17 cellular contexts compared by ENCODE assay signal in the genomic region with DNA sequence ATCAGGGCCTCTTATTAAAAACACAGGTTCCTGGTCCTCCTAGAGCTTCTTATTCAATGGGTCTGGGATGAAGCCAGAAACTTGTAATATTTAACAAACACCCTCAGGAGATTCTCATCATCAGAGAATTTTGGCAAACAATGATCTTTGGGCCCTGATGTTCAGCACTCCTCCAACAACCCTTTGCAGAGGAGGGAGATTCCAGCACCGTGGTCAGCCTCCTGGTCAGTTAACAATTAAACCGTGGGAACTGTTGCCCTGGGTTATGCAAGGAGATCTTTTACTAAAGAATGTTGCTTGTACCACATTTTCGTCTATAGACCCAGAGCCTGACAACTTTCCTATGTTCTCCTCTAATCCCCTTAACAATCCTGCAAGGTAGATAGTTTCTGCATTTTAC.
DNase-seq lines count a peak whose midpoint lies in the region; ATAC-seq and TF ChIP-seq lines count a peak whose summit lies in the region.
"Had no signal": no experiment of that assay in that cellular context is flagged by ENCODE, and none has a peak within 500 bp of the region (broad histone marks: within the 10 kb centered on the region; RNA-seq: fewer than 3 reads in every experiment).

No MANE protein-coding gene starts in this region.

- H3K27me3 Mint-ChIP-seq in activated CD8-positive, alpha-beta T cell treated with anti-CD3 and anti-CD28 coated beads for 36 hours, result no peaks in the 10 kb centered on the region
- peaks cover 5% of the 10 kb centered on the region for H3K27me3 Mint-ChIP-seq in activated T-helper 17 cell treated with anti-CD3 and anti-CD28 coated beads, Interleukin-2, amount 50 U/mL, for 72 hours
- H3K27me3 Mint-ChIP-seq: activated B cell treated with CpG ODN at 0.5 μM for 24 hours; CD4-positive, CD25-positive, alpha-beta regulatory T cell; IgD-negative memory B cell; progenitor cell of endocrine pancreas had no signal

- H3K27me3 ChIP-seq in gastroesophageal sphincter, result no peaks in the 10 kb centered on the region
- H3K27me3 ChIP-seq in ascending aorta, result no peaks in the 10 kb centered on the region

- WGBS in gastroesophageal sphincter (ENCODE audit: low coverage in 1 of 2), 2 donors, result 29% methylated on average over 3 of the region's 3 CpGs; no CpG with 5 or more reads in 1 of the 2 donors

- H3K4me1 ChIP-seq in gastroesophageal sphincter (peaks cover 0 to 14% (median 0%) of the 10 kb centered on the region in 3 donors), ascending aorta (no peaks in the 10 kb centered on the region)

- H3K9me3 Mint-ChIP-seq in activated CD8-positive, alpha-beta T cell treated with anti-CD3 and anti-CD28 coated beads for 36 hours, result no peaks in the 10 kb centered on the region
- H3K9me3 Mint-ChIP-seq in activated T-helper 17 cell treated with anti-CD3 and anti-CD28 coated beads, Interleukin-2, amount 50 U/mL, for 72 hours, result no peaks in the 10 kb centered on the region
- H3K9me3 Mint-ChIP-seq: activated B cell treated with CpG ODN at 0.5 μM for 24 hours had no signal

- TF ChIP-seq CTCF in gastroesophageal sphincter (IDR thresholded peaks at IDR 0.05) (no peak), omental fat pad (IDR thresholded peaks at IDR 0.05) (no peak), ascending aorta (IDR thresholded peaks at IDR 0.05) (no peak)
- TF ChIP-seq CTCF in activated CD8-positive, alpha-beta T cell treated with anti-CD3 and anti-CD28 coated beads for 36 hours (IDR thresholded peaks at IDR 0.05), result no peak

- no peaks in the 10 kb centered on the region for H3K36me3 Mint-ChIP-seq in activated CD8-positive, alpha-beta T cell treated with anti-CD3 and anti-CD28 coated beads for 36 hours (ENCODE audit: low read depth)
- H3K36me3 Mint-ChIP-seq in activated T-helper 17 cell treated with anti-CD3 and anti-CD28 coated beads, Interleukin-2, amount 50 U/mL, for 72 hours (ENCODE audit: low read depth), result no peaks in the 10 kb centered on the region
- H3K36me3 Mint-ChIP-seq: CD4-positive, CD25-positive, alpha-beta regulatory T cell; IgD-negative memory B cell had no signal

- POLR2A ChIA-PET in activated CD8-positive, alpha-beta T cell treated with anti-CD3 and anti-CD28 coated beads for 36 hours (lab: Charles Lee), result no interaction called here

- ATAC-seq in gastroesophageal sphincter (peak; percentile 48), omental fat pad (ENCODE audit: low FRiP score) (peak; percentile 73)
- ATAC-seq in activated CD8-positive, alpha-beta T cell treated with anti-CD3 and anti-CD28 coated beads for 36 hours, result no peak
- ATAC-seq in activated T-helper 17 cell treated with anti-CD3 and anti-CD28 coated beads, Interleukin-2, amount 50 U/mL, for 72 hours (replicated peaks), result no peak

- no peak overlapping the region for H3K27ac Mint-ChIP-seq in activated CD8-positive, alpha-beta T cell treated with anti-CD3 and anti-CD28 coated beads for 36 hours
- H3K27ac Mint-ChIP-seq in activated T-helper 17 cell treated with anti-CD3 and anti-CD28 coated beads, Interleukin-2, amount 50 U/mL, for 72 hours, result no peak overlapping the region
- H3K27ac Mint-ChIP-seq: activated B cell treated with CpG ODN at 0.5 μM for 24 hours; CD4-positive, CD25-positive, alpha-beta regulatory T cell; IgD-negative memory B cell; progenitor cell of endocrine pancreas; stimulated activated naive CD8-positive, alpha-beta T cell treated with anti-CD3 and anti-CD28 coated beads, Interleukin-15, Interleukin-2, amounts not matched to agents 100 ng/mL and 50 ng/mL, for 24 hours had no signal

- H3K4me1 Mint-ChIP-seq in activated CD8-positive, alpha-beta T cell treated with anti-CD3 and anti-CD28 coated beads for 36 hours (ENCODE audit: low read depth), result no peaks in the 10 kb centered on the region
- no peaks in the 10 kb centered on the region for H3K4me1 Mint-ChIP-seq in activated T-helper 17 cell treated with anti-CD3 and anti-CD28 coated beads, Interleukin-2, amount 50 U/mL, for 72 hours
- H3K4me1 Mint-ChIP-seq: activated B cell treated with CpG ODN at 0.5 μM for 24 hours; CD4-positive, CD25-positive, alpha-beta regulatory T cell; IgD-negative memory B cell had no signal

- H3K9me3 ChIP-seq in gastroesophageal sphincter (no peaks in the 10 kb centered on the region), ascending aorta (no peaks in the 10 kb centered on the region)

- H3K36me3 ChIP-seq in gastroesophageal sphincter, result no peaks in the 10 kb centered on the region
- no peaks in the 10 kb centered on the region for H3K36me3 ChIP-seq in ascending aorta

- intact Hi-C loops in activated CD8-positive, alpha-beta T cell treated with anti-CD3 and anti-CD28 coated beads for 36 hours (cut with micrococcal nuclease), result no loop called here
- intact Hi-C loops in ascending aorta (cut with DNase I), result no loop called here

- TF ChIP-seq POLR2A in gastroesophageal sphincter (IDR thresholded peaks at IDR 0.05), result no peak

- peak; percentile 74 for DNase-seq in AG20443 (ENCODE audit: low spot score)
- no peak for DNase-seq in omental fat pad (ENCODE audit: low spot score)
- no peak for DNase-seq in NCI-H187 treated with DMSO at 0.1 percent for 48 hours (lab: John Stamatoyannopoulos, UW)
- no peak for DNase-seq in activated CD8-positive, alpha-beta T cell treated with anti-CD3 and anti-CD28 coated beads for 36 hours
- DNase-seq in ascending aorta (ENCODE audit: low spot score in 2 of 2), result no peak
- DNase-seq: activated B cell treated with CpG ODN at 0.5 μM for 24 hours; activated T-cell treated with anti-CD3 and anti-CD28 coated beads for 4 hours; CD4-positive, CD25-positive, alpha-beta regulatory T cell; midbrain; NCI-H146; NK-92 treated with Interleukin-12 subunit alpha and Interleukin-12 subunit beta, amount 100 ng/mL, for 24 hours had no signal

- CTCF ChIA-PET in activated CD8-positive, alpha-beta T cell treated with anti-CD3 and anti-CD28 coated beads for 36 hours (lab: Charles Lee), result no interaction called here

- H3K4me3 ChIP-seq in gastroesophageal sphincter (no peak overlapping the region), ascending aorta (no peak overlapping the region)

- TF ChIP-seq EP300 in gastroesophageal sphincter (IDR thresholded peaks at IDR 0.05), result no peak

- H3K4me3 Mint-ChIP-seq in activated CD8-positive, alpha-beta T cell treated with anti-CD3 and anti-CD28 coated beads for 36 hours, result no peak overlapping the region
- no peak overlapping the region for H3K4me3 Mint-ChIP-seq in activated T-helper 17 cell treated with anti-CD3 and anti-CD28 coated beads, Interleukin-2, amount 50 U/mL, for 72 hours
- H3K4me3 Mint-ChIP-seq: activated B cell treated with CpG ODN at 0.5 μM for 24 hours; CD4-positive, CD25-positive, alpha-beta regulatory T cell; stimulated activated naive CD8-positive, alpha-beta T cell treated with anti-CD3 and anti-CD28 coated beads, Interleukin-15, Interleukin-2, amounts not matched to agents 100 ng/mL and 50 ng/mL, for 24 hours had no signal

- no peak overlapping the region for H3K27ac ChIP-seq in gastroesophageal sphincter
- H3K27ac ChIP-seq in ascending aorta, result no peak overlapping the region

TF ChIP-seq in PFSK-1, 5 proteins besides CTCF, POLR2A, EP300 and RAD21:
- TF ChIP-seq REST (IDR thresholded peaks at IDR 0.05; ENCODE audit: insufficient read depth in 1 of 2, low read depth in 2 of 2, low read length in 2 of 2) (peak; percentile 56 to 86; a peak in 3 of 4 replicates), POLR2AphosphoS5 (IDR thresholded peaks at IDR 0.05; ENCODE audit: low read depth, low read length) (no peak)

Comparison
In these comparisons a context has a peak if more than half of its experiments do, and no peak if none do; other contexts are left out.
1. ATAC-seq: peak in gastroesophageal sphincter (single experiment) and omental fat pad (single experiment); none in activated CD8-positive, alpha-beta T cell treated with anti-CD3 and anti-CD28 coated beads for 36 hours (single experiment) and activated T-helper 17 cell treated with anti-CD3 and anti-CD28 coated beads, Interleukin-2, amount 50 U/mL, for 72 hours (single experiment).